1 cellular context compared by ENCODE assay signal in the genomic region with DNA sequence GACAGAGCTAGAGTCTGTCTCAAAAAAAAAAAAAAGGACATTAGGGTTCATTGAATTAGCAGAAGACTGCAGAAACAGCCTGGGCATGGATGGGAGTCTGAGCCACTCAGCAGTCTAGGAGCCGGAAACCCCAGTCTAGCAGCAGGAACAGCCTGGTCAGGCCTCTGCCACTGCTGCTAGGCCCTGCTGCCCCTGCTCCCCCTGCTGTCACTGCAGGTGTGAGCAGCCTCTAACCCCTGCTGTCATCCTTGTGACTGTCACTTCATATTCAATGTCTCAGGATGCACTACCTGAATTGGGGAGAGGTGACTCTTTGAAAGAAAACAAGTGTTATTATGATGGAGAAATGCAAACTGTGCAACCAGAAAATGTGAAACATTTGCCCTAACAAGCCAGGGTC.
TF ChIP-seq lines count a peak whose summit lies in the region.

No MANE protein-coding gene starts in this region.

TF ChIP-seq in GM12878, 131 proteins besides CTCF, POLR2A, EP300 and RAD21:
- TF ChIP-seq SMC3 (IDR thresholded peaks at IDR 0.05; ENCODE audit: borderline replicate concordance, low read length) (peak; percentile 42; the same call in 1 of the 2 replicates), GATAD2B (conservative IDR thresholded peaks at IDR 0.05; ENCODE audit: low read depth) (no peak)
